8 cellular contexts compared by ENCODE assay signal in the genomic region with DNA sequence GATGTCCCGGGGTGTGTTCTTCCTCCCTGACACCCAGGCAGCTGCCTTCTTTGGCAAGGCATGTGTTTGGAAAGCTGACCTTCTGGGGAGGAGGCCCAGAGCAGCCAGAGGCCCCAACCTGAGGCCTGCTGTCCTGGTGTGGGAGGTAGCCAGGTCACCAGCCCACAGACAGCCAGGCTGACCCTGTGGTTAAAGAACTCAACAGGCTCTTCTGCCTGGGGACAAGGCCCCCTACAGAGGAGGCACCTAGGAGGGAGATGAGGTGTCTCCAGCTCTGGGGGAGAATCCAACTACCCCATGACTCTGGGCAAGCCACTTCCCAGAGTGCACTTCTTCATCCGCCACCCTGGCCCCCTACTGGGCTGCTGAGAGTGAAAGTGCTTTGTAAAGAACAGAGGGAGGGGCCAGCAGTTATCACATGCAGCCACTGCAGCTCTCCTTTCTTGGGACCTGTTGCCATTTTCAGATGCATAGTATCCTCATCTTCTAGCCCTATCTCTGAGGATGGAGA. TPM values are rescaled to one million over a fixed set of nuclear protein-coding genes. Genes with fewer than 3 reads are reported as not detected.
A peak's percentile ranks its signal among the peaks of the same experiment; 100 is the strongest.
DNase-seq lines count a peak whose midpoint lies in the region; ATAC-seq, FAIRE-seq and TF ChIP-seq lines count a peak whose summit lies in the region.

No MANE protein-coding gene starts in this region.

- H3K9me3 Mint-ChIP-seq in activated naive CD8-positive, alpha-beta T cell treated with anti-CD3 and anti-CD28 coated beads, Interleukin-2, amount 50 U/mL, for 24 hours: no peaks in the 10 kb centered on the region
- H3K9me3 Mint-ChIP-seq in immature natural killer cell: no peaks in the 10 kb centered on the region

- H3K27me3 Mint-ChIP-seq in activated naive CD8-positive, alpha-beta T cell treated with anti-CD3 and anti-CD28 coated beads, Interleukin-2, amount 50 U/mL, for 24 hours: no peaks in the 10 kb centered on the region
- H3K27me3 Mint-ChIP-seq in immature natural killer cell (ENCODE audit: low read depth in 3 of 3): peaks cover 0 to 21% (median 13%) of the 10 kb centered on the region in 3 donors

- FAIRE-seq in GM19239 (lab: Jason Lieb, UNC): peak; percentile 96

- H3K4me1 Mint-ChIP-seq in activated naive CD8-positive, alpha-beta T cell treated with anti-CD3 and anti-CD28 coated beads, Interleukin-2, amount 50 U/mL, for 24 hours: peaks cover 79% of the 10 kb centered on the region
- H3K4me1 Mint-ChIP-seq in immature natural killer cell: peaks cover 52 to 57% of the 10 kb centered on the region in 2 donors

- no peak for DNase-seq in AG04449 (ENCODE audit: low read depth, low spot score)
- peak; percentile 58 for DNase-seq in GM19239 (ENCODE audit: insufficient read length, low spot score)
- DNase-seq in SK-N-DZ (ENCODE audit: low spot score): peak; percentile 60
- DNase-seq in activated naive CD8-positive, alpha-beta T cell treated with anti-CD3 and anti-CD28 coated beads, Interleukin-2, amount 50 U/mL, for 24 hours: peak; percentile 79
- DNase-seq in immature natural killer cell: peak; percentile 76 to 79 (median 76)
- peak; percentile 42 to 71 (median 62) for DNase-seq in stimulated activated CD4-positive, alpha-beta T cell treated with anti-CD3 and anti-CD28 coated beads, TNF-alpha, amount 100 ng/mL, for 48 hours (ENCODE audit: low read depth in 3 of 3)

- TF ChIP-seq CTCF in AG04449 (IDR thresholded peaks at IDR 0.05; ENCODE audit: insufficient read depth, low read length, missing control alignments): peak; percentile 30

- no peaks in the 10 kb centered on the region for H3K36me3 Mint-ChIP-seq in activated naive CD8-positive, alpha-beta T cell treated with anti-CD3 and anti-CD28 coated beads, Interleukin-2, amount 50 U/mL, for 24 hours (ENCODE audit: low read depth)
- no peaks in the 10 kb centered on the region for H3K36me3 Mint-ChIP-seq in immature natural killer cell

- no peak overlapping the region for H3K4me3 ChIP-seq in AG04449 (ENCODE audit: low read depth, low read length)

- peak; percentile 62 for ATAC-seq in activated naive CD8-positive, alpha-beta T cell treated with anti-CD3 and anti-CD28 coated beads, Interleukin-2, amount 50 U/mL, for 24 hours
- no peak for ATAC-seq in HG03469 (IDR thresholded peaks at IDR 0.05; ENCODE audit: unreplicated experiment)
- no peak for ATAC-seq in HG03432 (IDR thresholded peaks at IDR 0.05; ENCODE audit: unreplicated experiment)

- peak overlapping the region; percentile 90 for H3K27ac Mint-ChIP-seq in activated naive CD8-positive, alpha-beta T cell treated with anti-CD3 and anti-CD28 coated beads, Interleukin-2, amount 50 U/mL, for 24 hours
- H3K27ac Mint-ChIP-seq in immature natural killer cell: peak overlapping the region; percentile 90 to 97 (median 96)

- POLR2A ChIA-PET in AG04449 (lab: Yijun Ruan, JAX): interaction anchor here (0.7 kb wide), 2 partner anchors 168 to 183 kb away, joined by 3 to 4 read pairs; no protein-coding TSS in a partner anchor

- CTCF ChIA-PET in AG04449 (lab: Yijun Ruan, JAX): interaction anchor here (0.6 to 9.0 kb wide), 5 partner anchors 9 to 169 kb away, joined by 3 to 82 read pairs (median 3); a partner anchor contains a TSS

- peak overlapping the region; percentile 59 for H3K4me3 Mint-ChIP-seq in activated naive CD8-positive, alpha-beta T cell treated with anti-CD3 and anti-CD28 coated beads, Interleukin-2, amount 50 U/mL, for 24 hours
- peak overlapping the region; percentile 70 to 84 (median 79) for H3K4me3 Mint-ChIP-seq in immature natural killer cell

RNA-seq across cellular contexts. Expression of a gene that starts 13.1 kb away (rescaled TPM):
- 57.6 and 67.5 TPM in 2 replicates for polyA plus RNA-seq in SK-N-DZ (2014; cell fraction: cytosol; rRNA removed)
- 182 and 191 TPM in 2 replicates for polyA plus RNA-seq in SK-N-DZ (2014; cell fraction: nucleus; rRNA removed)
- polyA plus RNA-seq in immature natural killer cell: 10 to 100 TPM in 1 of 3 donors, 1 to 10 TPM in 2; 2.9 to 13.4 (median 4.4) TPM
